Comparison of ENCODE assay signal across 15 cellular contexts in genomic region chr1:3270403-3271245, GRCh38.
"Had no signal": no experiment of that assay in that cellular context is flagged by ENCODE, and none has a peak within 500 bp of the region (broad histone marks: within the 10 kb centered on the region; RNA-seq: fewer than 3 reads in every experiment).

No MANE protein-coding gene starts in this region.

- H3K4me2 ChIP-seq: hepatocyte had no signal

- H3K27me3 ChIP-seq: vagina had no signal

- FAIRE-seq: colon, endometrium, keratinocyte had no signal

- H3K27ac ChIP-seq: hepatocyte, vagina had no signal

- H3K27me3 Mint-ChIP-seq: activated CD4-positive, alpha-beta T cell treated with anti-CD3 and anti-CD28 coated beads, Interleukin-2, amount 10 ng/mL, durations not matched to agents 24 days and 14 days had no signal

- ATAC-seq: activated T-cell treated with anti-CD3 and anti-CD28 coated beads, Interleukin-2, amount 50 U/mL, for 72 hours; left lobe of liver; naive thymus-derived CD8-positive, alpha-beta T cell had no signal

- H3K79me2 ChIP-seq: hepatocyte had no signal

- H3K4me1 Mint-ChIP-seq: activated CD4-positive, alpha-beta T cell treated with anti-CD3 and anti-CD28 coated beads, Interleukin-2, amount 10 ng/mL, durations not matched to agents 24 days and 14 days; memory B cell; naive thymus-derived CD8-positive, alpha-beta T cell had no signal

- H3K36me3 Mint-ChIP-seq: naive thymus-derived CD8-positive, alpha-beta T cell had no signal

- H3K9me3 ChIP-seq: tibial nerve, vagina had no signal

- DNase-seq: activated CD4-positive, alpha-beta T cell treated with anti-CD3 and anti-CD28 coated beads, Interleukin-2, amount 10 ng/mL, durations not matched to agents 24 days and 14 days; activated CD4-positive, CD25-positive, alpha-beta regulatory T cell; activated CD8-positive, alpha-beta memory T cell treated with anti-CD3 and anti-CD28 coated beads, Interleukin-2, amount 50 U/mL, for 48 hours; activated T-cell treated with anti-CD3 and anti-CD28 coated beads, Interleukin-2, amount 50 U/mL, for 72 hours; anterior cingulate cortex; naive thymus-derived CD8-positive, alpha-beta T cell; right cardiac atrium had no signal

- H3K27ac Mint-ChIP-seq: activated CD4-positive, alpha-beta T cell treated with anti-CD3 and anti-CD28 coated beads, Interleukin-2, amount 10 ng/mL, durations not matched to agents 24 days and 14 days; activated T-cell treated with anti-CD3 and anti-CD28 coated beads, Interleukin-2, amount 50 U/mL, for 72 hours; memory B cell; naive thymus-derived CD8-positive, alpha-beta T cell had no signal

- H3K9me3 Mint-ChIP-seq: activated CD4-positive, alpha-beta T cell treated with anti-CD3 and anti-CD28 coated beads, Interleukin-2, amount 10 ng/mL, durations not matched to agents 24 days and 14 days; activated T-cell treated with anti-CD3 and anti-CD28 coated beads, Interleukin-2, amount 50 U/mL, for 72 hours; naive thymus-derived CD8-positive, alpha-beta T cell had no signal

- H3K4me3 ChIP-seq: hepatocyte, tibial nerve, vagina had no signal

- H3K36me3 ChIP-seq: tibial nerve, vagina had no signal

- H2AFZ ChIP-seq: hepatocyte had no signal

- H3K4me3 Mint-ChIP-seq: activated CD4-positive, alpha-beta T cell treated with anti-CD3 and anti-CD28 coated beads, Interleukin-2, amount 10 ng/mL, durations not matched to agents 24 days and 14 days; activated T-cell treated with anti-CD3 and anti-CD28 coated beads, Interleukin-2, amount 50 U/mL, for 72 hours; memory B cell; naive thymus-derived CD8-positive, alpha-beta T cell had no signal
